Comparison of ENCODE assay signal across 8 cellular contexts in the genomic region with DNA sequence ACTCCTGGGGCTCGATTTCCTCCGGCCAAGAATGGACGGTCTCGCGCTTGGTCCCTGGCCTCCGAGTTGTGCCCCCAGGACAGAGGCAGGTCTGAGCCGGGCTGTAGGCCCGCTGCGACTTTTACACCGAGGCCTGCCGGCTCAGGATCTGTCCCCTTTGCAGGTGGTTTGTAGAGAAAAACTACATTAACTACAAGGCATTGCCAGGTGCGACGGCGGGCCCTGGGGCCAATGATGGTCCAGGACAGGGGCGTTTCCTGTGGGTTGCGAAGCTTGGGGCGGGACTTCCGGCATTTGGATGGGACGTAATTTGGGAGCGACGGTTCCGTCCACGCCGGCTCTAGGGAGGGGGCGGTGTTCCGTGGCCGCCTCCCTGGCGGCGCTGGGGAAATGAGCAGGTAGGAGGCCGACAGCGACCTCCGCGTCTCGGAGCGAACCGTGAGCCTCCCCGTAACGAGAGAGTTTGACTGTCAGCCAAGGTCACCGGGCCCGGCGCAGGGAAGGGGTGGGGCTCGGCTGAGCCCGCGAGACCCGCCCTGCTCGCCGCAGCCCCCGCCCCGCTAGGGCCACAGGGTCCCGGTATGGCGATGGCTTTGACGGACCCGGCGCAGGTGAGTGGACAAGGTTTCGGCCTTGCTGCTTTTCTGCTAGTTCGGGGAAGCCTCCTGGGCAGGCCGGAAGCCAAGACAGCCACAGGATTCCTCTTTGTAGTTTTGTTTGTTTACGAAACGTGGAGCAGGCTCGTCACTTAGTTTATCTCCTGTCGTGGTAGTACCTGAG. TPM values are rescaled to one million over a fixed set of nuclear protein-coding genes. Genes with fewer than 3 reads are reported as not detected.
A peak's percentile ranks its signal among the peaks of the same experiment; 100 is the strongest.
DNase-seq lines count a peak whose midpoint lies in the region; ATAC-seq, FAIRE-seq and TF ChIP-seq lines count a peak whose summit lies in the region.

A gene (plus strand): TSS at position 322 of the 780 bp plus-strand sequence. CDS start 260 bp downstream, at position 582.

- H4K91ac ChIP-seq in trophoblast cell (ENCODE audit: low read depth, low read length) = peak within 1 kb of the TSS; percentile 88

- peaks cover 9% of the 10 kb centered on the region for H3K79me2 ChIP-seq in trophoblast cell (ENCODE audit: control insufficient read depth, insufficient read depth, low read length, poor library complexity)

- peak within 1 kb of the TSS; percentile 82 for H3K14ac ChIP-seq in trophoblast cell (ENCODE audit: low read length)

- H3K27me3 ChIP-seq in adrenal gland (no peaks in the 10 kb centered on the region), heart left ventricle (no peaks in the 10 kb centered on the region), trophoblast cell (ENCODE audit: insufficient read depth, low read length) (no peaks in the 10 kb centered on the region), tibial nerve (no peaks in the 10 kb centered on the region)

- WGBS in adrenal gland, 4 donors = 0 to 1% (median 0%) methylated on average over 19 to 61 of the region's 61 CpGs
- WGBS in heart left ventricle, 4 donors = 0 to 1% (median 1%) methylated on average over 37 to 61 of the region's 61 CpGs
- no CpG with 5 or more reads among the region's 61 CpGs for WGBS in trophoblast cell (ENCODE audit: extremely low coverage, insufficient coverage, insufficient read length)
- 1 to 2% methylated on average over 29 to 32 of the region's 61 CpGs for WGBS in tibial nerve, 2 donors

- peak; percentile 94 for ATAC-seq in HG02840 (IDR thresholded peaks at IDR 0.05; ENCODE audit: low FRiP score, unreplicated experiment)
- peak; percentile 99 to 100 (median 99) for ATAC-seq in heart left ventricle

- peak within 1 kb of the TSS; percentile 83 for H3K4me2 ChIP-seq in trophoblast cell (ENCODE audit: low read length)

- H3K18ac ChIP-seq in trophoblast cell (ENCODE audit: low read length) = peak within 1 kb of the TSS; percentile 61

- peak within 1 kb of the TSS; percentile 74 to 99 (median 74) for H3K4me3 ChIP-seq in adrenal gland
- peak within 1 kb of the TSS; percentile 79 to 98 (median 89) for H3K4me3 ChIP-seq in heart left ventricle
- H3K4me3 ChIP-seq in trophoblast cell (ENCODE audit: low read depth, low read length) = peak within 1 kb of the TSS; percentile 90
- peak within 1 kb of the TSS; percentile 72 to 96 (median 84) for H3K4me3 ChIP-seq in tibial nerve

- H3K27ac ChIP-seq in adrenal gland = peak within 1 kb of the TSS; percentile 55 to 90 (median 87)
- H3K27ac ChIP-seq in heart left ventricle = peak within 1 kb of the TSS; percentile 76 to 97 (median 90)
- H3K27ac ChIP-seq in trophoblast cell (ENCODE audit: low read depth, low read length) = peak within 1 kb of the TSS; percentile 69
- H3K27ac ChIP-seq in tibial nerve = peak within 1 kb of the TSS; percentile 82 to 94 (median 91)

- H3K4me1 ChIP-seq in adrenal gland (replicated peaks in 1 of 2) (peaks cover 12 to 31% of the 10 kb centered on the region in 2 donors), heart left ventricle (peaks cover 0 to 32% (median 17%) of the 10 kb centered on the region in 12 donors), trophoblast cell (ENCODE audit: control insufficient read depth in 1 of 2, insufficient read depth in 2 of 2, low read length in 2 of 2) (peaks cover 5 to 11% of the 10 kb centered on the region in 2 experiments), tibial nerve (peaks cover 3 to 25% (median 17%) of the 10 kb centered on the region in 4 donors)

- peak within 1 kb of the TSS; percentile 34 for H2BK5ac ChIP-seq in trophoblast cell (ENCODE audit: low read depth, low read length, poor library complexity)

- peak in 2 of 6 experiments; percentile 17 to 26 for TF ChIP-seq CTCF in adrenal gland (IDR thresholded peaks at IDR 0.05)
- peak in 7 of 12 donors; percentile 7 to 33 (median 16) for TF ChIP-seq CTCF in heart left ventricle (IDR thresholded peaks at IDR 0.05)
- peak in 1 of 5 experiments; percentile 55 for TF ChIP-seq CTCF in tibial nerve (IDR thresholded peaks at IDR 0.05)

- H3K36me3 ChIP-seq in adrenal gland (replicated peaks in 1 of 2) = peaks cover 0 to 16% of the 10 kb centered on the region in 2 donors
- peaks cover 0 to 24% (median 18%) of the 10 kb centered on the region in 9 donors for H3K36me3 ChIP-seq in heart left ventricle
- peaks cover 15 to 16% of the 10 kb centered on the region in 2 experiments for H3K36me3 ChIP-seq in trophoblast cell (ENCODE audit: control insufficient read depth in 1 of 2, insufficient read depth in 2 of 2, low read length in 2 of 2)
- H3K36me3 ChIP-seq in tibial nerve = peaks cover 2 to 35% (median 13%) of the 10 kb centered on the region in 3 donors

- H2BK12ac ChIP-seq in trophoblast cell (ENCODE audit: low read length) = no peak within 1 kb of the TSS

- DNase-seq in GM12892 (ENCODE audit: insufficient read length) (peak; percentile 95), NCI-H1436 treated with DMSO at 0.1 percent for 48 hours (lab: John Stamatoyannopoulos, UW) (peak; percentile 81), T follicular helper cell (ENCODE audit: low read depth) (peak; percentile 96), adrenal gland (peak; percentile 93 to 98 (median 97)), heart left ventricle (peak; percentile 97 to 98 (median 97)), trophoblast cell (peak; percentile 89 to 94), tibial nerve (ENCODE audit: low spot score in 2 of 2) (peak; percentile 90 to 94)

- FAIRE-seq in GM12892 (lab: Jason Lieb, UNC) = peak; percentile 99

- H3K9ac ChIP-seq in trophoblast cell (ENCODE audit: low read length) = peak within 1 kb of the TSS; percentile 75

- H3K9me3 ChIP-seq in adrenal gland (replicated peaks in 1 of 3) (no peaks in the 10 kb centered on the region), heart left ventricle (no peaks in the 10 kb centered on the region), trophoblast cell (ENCODE audit: insufficient read depth, low read depth, low read length) (no peaks in the 10 kb centered on the region), tibial nerve (peaks cover 0 to 5% (median 0%) of the 10 kb centered on the region in 4 donors)

- H3K23ac ChIP-seq in trophoblast cell (ENCODE audit: low read length) = no peak within 1 kb of the TSS

- H3K4ac ChIP-seq in trophoblast cell (ENCODE audit: low read depth, low read length) = peak within 1 kb of the TSS; percentile 66

- peak; percentile 82 to 88 for TF ChIP-seq EP300 in tibial nerve (IDR thresholded peaks at IDR 0.05)

- peak within 1 kb of the TSS; percentile 67 for H2BK120ac ChIP-seq in trophoblast cell (ENCODE audit: insufficient read depth, low read length, poor library complexity)

- intact Hi-C loops in adrenal gland (cut with DNase I) (loop anchor here in 1 of 2 donors (5.0 kb wide), 1 partner anchor 37 kb away; no protein-coding TSS in a partner anchor), heart left ventricle (cut with DNase I) (loop anchor here in 9 of 10 donors (1.0 to 10.0 kb wide), 7 partner anchors 37 to 136 kb away; a partner anchor contains a TSS)

- H2AFZ ChIP-seq in trophoblast cell (ENCODE audit: insufficient read depth, low read length, poor library complexity) = peak within 1 kb of the TSS; percentile 88

- H2AK5ac ChIP-seq in trophoblast cell (ENCODE audit: low read length) = peak within 1 kb of the TSS; percentile 44

- H4K8ac ChIP-seq in trophoblast cell (ENCODE audit: low read depth, low read length) = peak within 1 kb of the TSS; percentile 92

- H3K79me1 ChIP-seq in trophoblast cell (ENCODE audit: low read length) = peaks cover 9% of the 10 kb centered on the region

- TF ChIP-seq POLR2A in GM12892 (IDR thresholded peaks at IDR 0.05; ENCODE audit: low read depth, low read length) = peak; percentile 73; the same call in 1 of the 2 replicates
- TF ChIP-seq POLR2A in adrenal gland (IDR thresholded peaks at IDR 0.05) = peak; percentile 49 to 71
- peak in 1 of 2 donors; percentile 73 for TF ChIP-seq POLR2A in heart left ventricle (IDR thresholded peaks at IDR 0.05)
- peak in 1 of 2 donors; percentile 54 for TF ChIP-seq POLR2A in tibial nerve (IDR thresholded peaks at IDR 0.05)

- H4K12ac ChIP-seq in trophoblast cell (ENCODE audit: low read depth, low read length) = peak within 1 kb of the TSS; percentile 96

RNA-seq across cellular contexts. Expression of the gene that starts here (rescaled TPM):
- polyA plus RNA-seq in GM12892 (2012; ENCODE audit: missing spikeins) = 3.2 TPM
- 10 to 100 TPM; 11.7 to 29.7 (median 18.9) TPM for total RNA-seq in adrenal gland
- polyA plus RNA-seq in adrenal gland = 1 to 10 TPM in 2 of 3 donors, under 1 TPM in 1; 0.84 to 3.4 (median 1.5) TPM
- total RNA-seq in heart left ventricle = 10 to 100 TPM in 7 of 9 donors, 1 to 10 TPM in 2; 7.0 to 15.3 (median 11.4) TPM
- polyA plus RNA-seq in heart left ventricle = 1 to 10 TPM in 1 of 2 donors, under 1 TPM in 1; 0.80 to 2.4 TPM
- polyA plus RNA-seq in trophoblast cell (2013) = 4.7 and 5.0 TPM in 2 replicates
- 10 to 100 TPM; 16.2 to 24.7 (median 20.3) TPM for total RNA-seq in tibial nerve

Comparison
In these comparisons a context has a peak if more than half of its experiments do, and no peak if none do; other contexts are left out.
1. Peak in every context shown above with its lines: DNase-seq, ATAC-seq, H3K4me3 ChIP-seq and H3K27ac ChIP-seq.